In the genomic region with DNA sequence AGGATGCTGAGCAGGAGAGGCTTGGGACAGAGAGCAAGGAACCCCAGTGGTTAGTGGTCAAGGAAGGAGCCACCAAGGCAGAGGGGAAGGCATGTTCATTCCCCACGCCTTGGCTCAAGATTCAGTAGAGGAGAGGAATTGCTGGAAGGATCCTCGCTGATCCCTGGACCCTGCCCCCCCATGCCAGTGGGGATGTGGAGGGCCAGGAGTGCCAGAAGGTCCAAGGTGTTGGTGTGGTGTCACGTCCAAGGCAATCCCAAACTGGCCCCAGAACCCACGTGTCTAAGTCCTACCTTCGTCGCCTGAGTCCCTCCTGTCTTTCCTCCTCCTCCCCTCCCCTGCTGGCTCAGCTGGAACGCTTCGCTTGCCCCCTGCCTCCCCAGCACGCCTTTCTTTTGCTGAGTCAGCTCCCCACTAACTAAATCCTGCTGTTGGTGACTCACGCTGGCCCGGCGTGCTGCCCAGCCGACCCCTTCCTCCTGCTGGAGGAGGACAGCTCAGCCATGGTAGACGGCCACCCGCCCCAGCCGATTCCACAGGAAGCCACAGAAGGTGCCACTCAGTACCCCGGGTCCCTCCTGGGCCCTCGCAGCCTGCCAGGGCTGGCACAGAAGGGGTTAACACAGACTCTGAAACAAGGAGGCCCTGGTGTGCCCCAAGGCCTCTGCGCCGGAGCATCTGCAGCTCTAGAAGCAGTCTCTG, we compare ENCODE assay signal across 11 cellular contexts. TPM values are rescaled to one million over a fixed set of nuclear protein-coding genes. Genes with fewer than 3 reads are reported as not detected.
DNase-seq lines count a peak whose midpoint lies in the region; TF ChIP-seq lines count a peak whose summit lies in the region.
"Had no signal": no experiment of that assay in that cellular context is flagged by ENCODE, and none has a peak within 500 bp of the region (broad histone marks: within the 10 kb centered on the region; RNA-seq: fewer than 3 reads in every experiment).

No MANE protein-coding gene starts in this region.

- H3K36me3 ChIP-seq in BLaER1 (peaks cover 83% of the 10 kb centered on the region), fibroblast of lung (ENCODE audit: control insufficient read depth, insufficient read depth, low read length) (no peaks in the 10 kb centered on the region)

- H3K4me1 ChIP-seq in BLaER1 (peaks cover 15% of the 10 kb centered on the region), fibroblast of lung (ENCODE audit: control insufficient read depth, extremely low read depth, insufficient read depth, low read length) (peaks cover 21% of the 10 kb centered on the region)

- peaks cover 59% of the 10 kb centered on the region for H3K4me1 Mint-ChIP-seq in osteocyte (ENCODE audit: unreplicated experiment)

- no peak overlapping the region for H2AFZ ChIP-seq in fibroblast of lung (ENCODE audit: low read length)

- H3K4me2 ChIP-seq in BLaER1: no peak overlapping the region
- H3K4me2 ChIP-seq in fibroblast of lung (ENCODE audit: extremely low read depth, insufficient read depth, low read length): no peak overlapping the region
- H3K4me2 ChIP-seq: KMS-11 had no signal

- peaks cover 12% of the 10 kb centered on the region for H3K36me3 Mint-ChIP-seq in osteocyte (ENCODE audit: unreplicated experiment)

- no peaks in the 10 kb centered on the region for H3K27me3 Mint-ChIP-seq in osteocyte (ENCODE audit: unreplicated experiment)

- H4K20me1 ChIP-seq in BLaER1 (no peaks in the 10 kb centered on the region), fibroblast of lung (ENCODE audit: control insufficient read depth, extremely low read depth, insufficient read depth, low read length) (no peaks in the 10 kb centered on the region)

- H3K9ac ChIP-seq in BLaER1 (0 out of 2 replicates have a peak overlapping the region, but pooled peaks have one; percentile 6), fibroblast of lung (ENCODE audit: insufficient read depth, low read length) (no peak overlapping the region)
- H3K9ac ChIP-seq: KMS-11 had no signal

- no peaks in the 10 kb centered on the region for H3K79me2 ChIP-seq in fibroblast of lung (ENCODE audit: control insufficient read depth, insufficient read depth, low read length)

- H3K9me3 Mint-ChIP-seq in osteocyte (ENCODE audit: unreplicated experiment): no peaks in the 10 kb centered on the region

- H3K4me3 Mint-ChIP-seq in osteocyte (ENCODE audit: unreplicated experiment): no peak overlapping the region

- peak overlapping the region; percentile 70 for H3K27ac Mint-ChIP-seq in osteocyte (ENCODE audit: unreplicated experiment)

- no peak overlapping the region for H3K27ac ChIP-seq in BLaER1
- peak overlapping the region; percentile 8 for H3K27ac ChIP-seq in fibroblast of lung (ENCODE audit: insufficient read depth, low read length)
- H3K27ac ChIP-seq: KMS-11 had no signal

- no peaks in the 10 kb centered on the region for H3K27me3 ChIP-seq in BLaER1
- no peaks in the 10 kb centered on the region for H3K27me3 ChIP-seq in fibroblast of lung (ENCODE audit: control insufficient read depth, insufficient read depth, low read length)

- TF ChIP-seq CTCF in fibroblast of lung (conservative IDR thresholded peaks at IDR 0.05 in 1 of 2, IDR thresholded peaks at IDR 0.05 in 1 of 2; ENCODE audit: low read depth in 1 of 2, low read length in 2 of 2) (peak; percentile 13 to 19), osteocyte (IDR thresholded peaks at IDR 0.05) (peak; percentile 33)

- DNase-seq in RPMI7951 (ENCODE audit: low read depth) (peak; percentile 93), fibroblast of lung (ENCODE audit: low read depth in 2 of 2) (peak; percentile 93 to 94), osteocyte (ENCODE audit: extremely low spot score, unreplicated experiment) (peak; percentile 93), SKM-1 treated with dmso at 0.1 percent for 144 hours (lab: John Stamatoyannopoulos, UW; ENCODE audit: unreplicated experiment) (no peak), OCI-M2 (lab: John Stamatoyannopoulos, UW; ENCODE audit: unreplicated experiment) (no peak), MV-4-11 (lab: John Stamatoyannopoulos, UW) (no peak), anterior cingulate cortex (lab: John Stamatoyannopoulos, UW) (no peak)
- DNase-seq: activated gamma-delta T cell had no signal

- no peak overlapping the region for H3K4me3 ChIP-seq in BLaER1
- no peak overlapping the region for H3K4me3 ChIP-seq in fibroblast of lung (replicated peaks in 1 of 4; ENCODE audit: control extremely low read depth in 1 of 4, insufficient read depth in 1 of 4, low read depth in 3 of 4, low read length in 4 of 4)

- H3K9me3 ChIP-seq in BLaER1 (no peaks in the 10 kb centered on the region), fibroblast of lung (ENCODE audit: control insufficient read depth, insufficient read depth, low read depth, low read length) (no peaks in the 10 kb centered on the region)

RNA-seq across cellular contexts. Expression of a gene that starts 37.6 kb away (rescaled TPM):
- total RNA-seq in RPMI7951 (2014; rRNA removed; shearing (Covaris generic)): not detected in 2 replicates
- total RNA-seq in fibroblast of lung (not detected in 2 replicates), osteocyte (not detected in 2 replicates)
- not detected in 2 replicates for polyA plus RNA-seq in fibroblast of lung
- not detected in 2 replicates for polyA plus RNA-seq in fibroblast of lung (2012)
- polyA minus RNA-seq in fibroblast of lung (ENCODE audit: low replicate concordance): not detected in 2 replicates
- total RNA-seq: SK-MEL-5 had no signal

RNA-seq across cellular contexts. Expression of a gene that starts 44.4 kb away (rescaled TPM):
- total RNA-seq in RPMI7951 (2014; rRNA removed; shearing (Covaris generic)): not detected in 2 replicates
- total RNA-seq in fibroblast of lung (not detected in 2 replicates), osteocyte (not detected in 2 replicates)
- not detected in 2 replicates for polyA plus RNA-seq in fibroblast of lung
- polyA plus RNA-seq in fibroblast of lung (2012): not detected in 2 replicates
- polyA minus RNA-seq in fibroblast of lung (ENCODE audit: low replicate concordance): not detected in 2 replicates
- total RNA-seq: SK-MEL-5 had no signal

Comparison
In these comparisons a context has a peak if more than half of its experiments do, and no peak if none do; other contexts are left out.
1. DNase-seq: peak in RPMI7951 (single experiment), fibroblast of lung (2 of 2) and osteocyte (single experiment); none in SKM-1 treated with dmso at 0.1 percent for 144 hours (single experiment), OCI-M2 (single experiment), MV-4-11 (single experiment) and anterior cingulate cortex (0 of 58).